In genomic region chr16:74813109-74813641, GRCh38 we compare ENCODE assay signal across 8 cellular contexts. TPM values are rescaled to one million over a fixed set of nuclear protein-coding genes. Genes with fewer than 3 reads are reported as not detected.
DNase-seq lines count a peak whose midpoint lies in the region; ATAC-seq and TF ChIP-seq lines count a peak whose summit lies in the region.

No MANE protein-coding gene starts in this region.

- H3K36me3 ChIP-seq in kidney epithelial cell (ENCODE audit: control insufficient read depth, insufficient read depth, low read length) = no peaks in the 10 kb centered on the region

- TF ChIP-seq CTCF in AG04450 (IDR thresholded peaks at IDR 0.05; ENCODE audit: low read depth, low read length) (peak; percentile 90), kidney epithelial cell (IDR thresholded peaks at IDR 0.05; ENCODE audit: insufficient read depth, low read length, poor library complexity, severe bottlenecking) (peak; percentile 99)

- H3K4me3 ChIP-seq in AG04450 (ENCODE audit: low read depth, low read length) = no peak overlapping the region
- no peak overlapping the region for H3K4me3 ChIP-seq in kidney epithelial cell (ENCODE audit: low read depth, low read length)

- ATAC-seq in GM18858 (IDR thresholded peaks at IDR 0.05; ENCODE audit: unreplicated experiment) = peak; percentile 96
- ATAC-seq in HG03060 (IDR thresholded peaks at IDR 0.05; ENCODE audit: low read depth, unreplicated experiment) = peak; percentile 73
- ATAC-seq in activated CD4-positive, CD25-positive, alpha-beta regulatory T cell treated with anti-CD3 and anti-CD28 coated beads, Interleukin-2, amount 50 U/mL, for 24 hours = peak; percentile 98 to 99

- H3K27ac ChIP-seq in AG04450 (ENCODE audit: low read depth, low read length) (no peak overlapping the region), caudate nucleus (ENCODE audit: low read depth, low read length) (peak overlapping the region; percentile 3)

- DNase-seq in AG04450 (ENCODE audit: low read depth, low spot score) = peak; percentile 4
- DNase-seq in NCI-H2196 treated with DMSO at 0.1 percent for 48 hours (lab: John Stamatoyannopoulos, UW; ENCODE audit: unreplicated experiment) = peak; percentile 0
- DNase-seq in caudate nucleus (lab: John Stamatoyannopoulos, UW) = peak in 57 of 61 donors; percentile 9 to 81 (median 57)
- DNase-seq in kidney epithelial cell (ENCODE audit: low read depth) = peak; percentile 31
- DNase-seq in stimulated activated CD4-positive, alpha-beta T cell treated with anti-CD3 and anti-CD28 coated beads, Interleukin-1b, Interleukin-23, amount 100 ng/mL, for 24 hours (ENCODE audit: low read depth in 4 of 4, low spot score in 1 of 4) = peak; percentile 42 to 68 (median 60)

- CTCF ChIA-PET in AG04450 (lab: Charles Lee) = interaction anchor here (0.5 to 4.4 kb wide), 19 partner anchors 9 to 298 kb away, joined by 3 to 50 read pairs (median 3); partner anchors contain the start of gene MLKL

- H3K27me3 ChIP-seq in AG04450 (ENCODE audit: control insufficient read depth, insufficient read depth, low read length) = peaks cover 16% of the 10 kb centered on the region
- no peaks in the 10 kb centered on the region for H3K27me3 ChIP-seq in kidney epithelial cell (ENCODE audit: control insufficient read depth, insufficient read depth, low read length)

- POLR2A ChIA-PET in AG04450 (lab: Yijun Ruan, JAX) = no interaction called here

- no peaks in the 10 kb centered on the region for H3K9me3 ChIP-seq in AG04450 (ENCODE audit: control insufficient read depth, insufficient read depth, low read length)

RNA-seq across cellular contexts. Expression of gene FA2H, which starts 38.6 kb away (rescaled TPM):
- polyA plus RNA-seq in AG04450 (2011; rRNA removed) = not detected in 2 replicates
- not detected in 2 replicates for polyA minus RNA-seq in AG04450 (2011; rRNA and poly(A)+ RNA removed)
- 12.4 and 12.5 TPM in 2 replicates for total RNA-seq in kidney epithelial cell

Comparison
In these comparisons a context has a peak if more than half of its experiments do, and no peak if none do; other contexts are left out.
1. DNase-seq: peak in every context shown above with its lines; median percentile 60 in stimulated activated CD4-positive, alpha-beta T cell treated with anti-CD3 and anti-CD28 coated beads, Interleukin-1b, Interleukin-23, amount 100 ng/mL, for 24 hours; 57 in caudate nucleus; 31 in kidney epithelial cell; 4 in AG04450; 0 in NCI-H2196 treated with DMSO at 0.1 percent for 48 hours.